Comparison of ENCODE assay signal across 8 cellular contexts in genomic region chr17:7014995-7015586, GRCh38. TPM values are rescaled to one million over a fixed set of nuclear protein-coding genes. Genes with fewer than 3 reads are reported as not detected.
DNase-seq lines count a peak whose midpoint lies in the region; ATAC-seq and TF ChIP-seq lines count a peak whose summit lies in the region.

No MANE protein-coding gene starts in this region.

- H3K36me3 ChIP-seq in OCI-LY3 (replicated peaks; ENCODE audit: low read depth, low read length) (peaks cover 3% of the 10 kb centered on the region), skeletal muscle tissue (ENCODE audit: control insufficient read depth in 3 of 3, insufficient read depth in 3 of 3, low read length in 3 of 3) (peaks cover 10 to 11% (median 10%) of the 10 kb centered on the region in 3 donors)

- peak; percentile 43 for DNase-seq in HCEC 1CT
- peak; percentile 77 for DNase-seq in glomerular visceral epithelial cell (ENCODE audit: extremely low spot score)
- DNase-seq in NCI-H2029 treated with DMSO at 0.1 percent for 48 hours (lab: John Stamatoyannopoulos, UW) = no peak
- DNase-seq in putamen (ENCODE audit: low spot score) = no peak

- H3K4me3 Mint-ChIP-seq in activated T-helper 17 cell treated with anti-CD3 and anti-CD28 coated beads, Interleukin-2, amount 50 U/mL, for 72 hours = peak overlapping the region; percentile 99

- ATAC-seq in activated T-helper 17 cell treated with anti-CD3 and anti-CD28 coated beads, Interleukin-2, amount 50 U/mL, for 72 hours (replicated peaks) = peak; percentile 52

- no peak overlapping the region for H2AFZ ChIP-seq in OCI-LY3 (ENCODE audit: low read depth, low read length)

- peak overlapping the region; percentile 98 for H3K27ac Mint-ChIP-seq in activated T-helper 17 cell treated with anti-CD3 and anti-CD28 coated beads, Interleukin-2, amount 50 U/mL, for 72 hours

- peaks cover 21% of the 10 kb centered on the region for H3K4me1 Mint-ChIP-seq in activated T-helper 17 cell treated with anti-CD3 and anti-CD28 coated beads, Interleukin-2, amount 50 U/mL, for 72 hours

- H3K27me3 Mint-ChIP-seq in activated T-helper 17 cell treated with anti-CD3 and anti-CD28 coated beads, Interleukin-2, amount 50 U/mL, for 72 hours = no peaks in the 10 kb centered on the region

- no peak for TF ChIP-seq CTCF in OCI-LY3 (IDR thresholded peaks at IDR 0.05; ENCODE audit: low read depth, low read length)

- peaks cover 51% of the 10 kb centered on the region for H3K79me2 ChIP-seq in OCI-LY3 (ENCODE audit: low read length)

- H3K9me3 Mint-ChIP-seq in activated T-helper 17 cell treated with anti-CD3 and anti-CD28 coated beads, Interleukin-2, amount 50 U/mL, for 72 hours = no peaks in the 10 kb centered on the region

- H4K20me1 ChIP-seq in OCI-LY3 (ENCODE audit: insufficient read depth, low read length) = no peaks in the 10 kb centered on the region

- peak overlapping the region; percentile 67 for H3K4me2 ChIP-seq in OCI-LY3 (ENCODE audit: low read length)

- H3K27ac ChIP-seq in OCI-LY3 (ENCODE audit: low read length) = peak overlapping the region; percentile 90
- peak overlapping the region; percentile 97 for H3K27ac ChIP-seq in skeletal muscle tissue (ENCODE audit: low read depth, low read length)

- no peaks in the 10 kb centered on the region for H3K27me3 ChIP-seq in OCI-LY3 (ENCODE audit: low read depth, low read length)
- H3K27me3 ChIP-seq in skeletal muscle tissue (ENCODE audit: control insufficient read depth in 3 of 3, insufficient read depth in 3 of 3, low read length in 3 of 3) = no peaks in the 10 kb centered on the region

- peaks cover 69% of the 10 kb centered on the region for H3K36me3 Mint-ChIP-seq in activated T-helper 17 cell treated with anti-CD3 and anti-CD28 coated beads, Interleukin-2, amount 50 U/mL, for 72 hours (ENCODE audit: low read depth)

- H3K9ac ChIP-seq in OCI-LY3 (ENCODE audit: low read length) (peak overlapping the region; percentile 86), skeletal muscle tissue (ENCODE audit: low read depth in 1 of 3, low read length in 3 of 3) (peak overlapping the region; percentile 89 to 97 (median 94))

- no peaks in the 10 kb centered on the region for H3K9me3 ChIP-seq in OCI-LY3 (ENCODE audit: insufficient read depth, low read length)
- no peaks in the 10 kb centered on the region for H3K9me3 ChIP-seq in skeletal muscle tissue (ENCODE audit: control insufficient read depth in 3 of 3, low read length in 3 of 3)

- H3K4me3 ChIP-seq in GM08714 (ENCODE audit: low read length) = peak overlapping the region; percentile 85
- H3K4me3 ChIP-seq in OCI-LY3 (ENCODE audit: low read length) = peak overlapping the region; percentile 95
- peak overlapping the region; percentile 89 to 99 (median 91) for H3K4me3 ChIP-seq in skeletal muscle tissue (ENCODE audit: low read length in 3 of 3)

- H3K4me1 ChIP-seq in OCI-LY3 (ENCODE audit: low read length) (peaks cover 15% of the 10 kb centered on the region), skeletal muscle tissue (ENCODE audit: control insufficient read depth in 3 of 3, insufficient read depth in 3 of 3, low read length in 3 of 3) (peaks cover 59 to 71% (median 66%) of the 10 kb centered on the region in 3 donors)

RNA-seq across cellular contexts. Expression of gene RNASEK, which starts 2.7 kb away (rescaled TPM):
- 100 to 1,000 TPM; 162 to 180 TPM for total RNA-seq in activated T-helper 17 cell treated with anti-CD3 and anti-CD28 coated beads, Interleukin-2, amount 50 U/mL, for 72 hours
- total RNA-seq in skeletal muscle tissue = 20.9 TPM

RNA-seq across cellular contexts. Expression of gene BCL6B, which starts 7.8 kb away (rescaled TPM):
- total RNA-seq in activated T-helper 17 cell treated with anti-CD3 and anti-CD28 coated beads, Interleukin-2, amount 50 U/mL, for 72 hours = 1 to 10 TPM in 1 of 2 donors, under 1 TPM in 1; 0.50 to 2.3 TPM
- total RNA-seq in skeletal muscle tissue = 13.0 TPM

RNA-seq across cellular contexts. Expression of gene ALOX12, which starts 19.2 kb away (rescaled TPM):
- total RNA-seq in activated T-helper 17 cell treated with anti-CD3 and anti-CD28 coated beads, Interleukin-2, amount 50 U/mL, for 72 hours = not detected
- not detected for total RNA-seq in skeletal muscle tissue

RNA-seq across cellular contexts. Expression of gene SLC16A13, which starts 20.7 kb away (rescaled TPM):
- total RNA-seq in activated T-helper 17 cell treated with anti-CD3 and anti-CD28 coated beads, Interleukin-2, amount 50 U/mL, for 72 hours = 10 to 100 TPM; 10.7 to 11.8 TPM
- total RNA-seq in skeletal muscle tissue = under 0.01 TPM

RNA-seq across cellular contexts. Expression of gene SLC16A11, which starts 28.8 kb away (rescaled TPM):
- 1 to 10 TPM in 1 of 2 donors, under 1 TPM in 1; 0.63 to 3.5 TPM for total RNA-seq in activated T-helper 17 cell treated with anti-CD3 and anti-CD28 coated beads, Interleukin-2, amount 50 U/mL, for 72 hours
- not detected for total RNA-seq in skeletal muscle tissue

Comparison
In these comparisons a context has a peak if more than half of its experiments do, and no peak if none do; other contexts are left out.
1. DNase-seq: peak in HCEC 1CT (single experiment) and glomerular visceral epithelial cell (single experiment); none in NCI-H2029 treated with DMSO at 0.1 percent for 48 hours (single experiment) and putamen (single experiment).
2. Peak in every context shown above with its lines, with median percentiles within 50 percentile points of each other: H3K4me3 ChIP-seq.